ENCODE assay signal across 9 cellular contexts in genomic region chr15:34154725-34155204, GRCh38. TPM values are rescaled to one million over a fixed set of nuclear protein-coding genes. Genes with fewer than 3 reads are reported as not detected.
A peak's percentile ranks its signal among the peaks of the same experiment; 100 is the strongest.
DNase-seq lines count a peak whose midpoint lies in the region; ATAC-seq and TF ChIP-seq lines count a peak whose summit lies in the region.
"Had no signal": no experiment of that assay in that cellular context is flagged by ENCODE, and none has a peak within 500 bp of the region (broad histone marks: within the 10 kb centered on the region; RNA-seq: fewer than 3 reads in every experiment).

No MANE protein-coding gene starts in this region.

- no peaks in the 10 kb centered on the region for H3K4me1 Mint-ChIP-seq in effector memory CD8-positive, alpha-beta T cell (ENCODE audit: low read depth in 2 of 2)
- H3K4me1 Mint-ChIP-seq: activated CD8-positive, alpha-beta memory T cell treated with anti-CD3 and anti-CD28 coated beads, Interleukin-2, amount 10 ng/mL, durations not matched to agents 7 days and 5 days had no signal

- 100% methylated on average over 2 of the region's 7 CpGs; no CpG with 5 or more reads in 1 of the 2 experiments for WGBS in IMR-90 (ENCODE audit: extremely low coverage in 2 of 2, insufficient read length in 1 of 2), 2 experiments

- no peak overlapping the region for H3K4me3 Mint-ChIP-seq in effector memory CD8-positive, alpha-beta T cell
- H3K4me3 Mint-ChIP-seq: activated CD8-positive, alpha-beta memory T cell treated with anti-CD3 and anti-CD28 coated beads, Interleukin-2, amount 10 ng/mL, durations not matched to agents 7 days and 5 days had no signal

- no peak overlapping the region for H3K4ac ChIP-seq in IMR-90 (ENCODE audit: low read depth, low read length)

- H3K9me3 ChIP-seq in IMR-90 (ENCODE audit: control insufficient read depth, insufficient read depth, low read length): peaks cover 15% of the 10 kb centered on the region

- no peak overlapping the region for H3K27ac Mint-ChIP-seq in effector memory CD8-positive, alpha-beta T cell
- H3K27ac Mint-ChIP-seq: activated CD8-positive, alpha-beta memory T cell treated with anti-CD3 and anti-CD28 coated beads, Interleukin-2, amount 10 ng/mL, durations not matched to agents 7 days and 5 days had no signal

- H3K36me3 Mint-ChIP-seq in effector memory CD8-positive, alpha-beta T cell (ENCODE audit: insufficient read depth): peaks cover 29% of the 10 kb centered on the region

- no peak overlapping the region for H2AK9ac ChIP-seq in IMR-90 (replicated peaks; ENCODE audit: low read depth, low read length, poor library complexity)

- no peak overlapping the region for H2BK120ac ChIP-seq in IMR-90 (ENCODE audit: low read depth, low read length)

- peaks cover 30% of the 10 kb centered on the region for H3K36me3 ChIP-seq in IMR-90 (ENCODE audit: control insufficient read depth, insufficient read depth, low read length)

- ATAC-seq in IMR-90 (ENCODE audit: low read depth): no peak
- no peak for ATAC-seq in Right ventricle myocardium superior (ENCODE audit: poor library complexity)
- no peak for ATAC-seq in effector memory CD8-positive, alpha-beta T cell (replicated peaks)
- ATAC-seq: activated CD8-positive, alpha-beta memory T cell treated with anti-CD3 and anti-CD28 coated beads, Interleukin-2, amount 10 ng/mL, durations not matched to agents 7 days and 5 days; Panc1 had no signal

- TF ChIP-seq POLR2A in IMR-90 (IDR thresholded peaks at IDR 0.05; ENCODE audit: low read depth, low read length): no peak

- in situ Hi-C loops in IMR-90 (cut with MboI; ENCODE audit: low sequenced_read_pairs): no loop called here

- no peak overlapping the region for H3K23ac ChIP-seq in IMR-90 (ENCODE audit: low read depth, low read length)

- H4K5ac ChIP-seq in IMR-90 (ENCODE audit: low read depth, low read length): no peak overlapping the region

- no peak overlapping the region for H3K4me3 ChIP-seq in IMR-90 (ENCODE audit: insufficient read depth, low read depth, low read length)

- DNase-seq in EL (peak; percentile 25), IMR-90 (peak; percentile 49), lung microvascular endothelial cell (ENCODE audit: low read depth in 2 of 2) (peak; percentile 3 to 6), NCI-H524 (lab: John Stamatoyannopoulos, UW) (no peak), Right ventricle myocardium superior (no peak)
- peak; percentile 29 to 35 for DNase-seq in activated T-cell treated with anti-CD3 and anti-CD28 coated beads, Interleukin-2, amount 50 U/mL, for 48 hours
- DNase-seq in effector memory CD8-positive, alpha-beta T cell: no peak
- DNase-seq: activated CD8-positive, alpha-beta memory T cell treated with anti-CD3 and anti-CD28 coated beads, Interleukin-2, amount 10 ng/mL, durations not matched to agents 7 days and 5 days had no signal

- intact Hi-C loops in IMR-90 (cut with micrococcal nuclease) (no loop called here), Right ventricle myocardium superior (cut with DNase I) (no loop called here)

- no peak for TF ChIP-seq RAD21 in IMR-90 (IDR thresholded peaks at IDR 0.05; ENCODE audit: low read length)

- H2BK20ac ChIP-seq in IMR-90 (ENCODE audit: low read depth, low read length): no peak overlapping the region

- H3K9ac ChIP-seq in IMR-90 (ENCODE audit: low read depth, low read length): no peak overlapping the region

- no peaks in the 10 kb centered on the region for H3K4me1 ChIP-seq in IMR-90 (ENCODE audit: control insufficient read depth, insufficient read depth, low read length)

- H4K8ac ChIP-seq in IMR-90 (ENCODE audit: low read depth in 2 of 2, low read length in 2 of 2): no peak overlapping the region; a peak in 1 of 4 replicates

- BruUV-seq in IMR-90 (replicated peaks; lab: Mats Ljungman, UMichigan): no TSS peak

- H2AFZ ChIP-seq in IMR-90 (replicated peaks; ENCODE audit: low read length, poor library complexity): no peak overlapping the region

- no peak overlapping the region for H2BK15ac ChIP-seq in IMR-90 (ENCODE audit: low read depth, low read length)

- CTCF ChIA-PET in IMR-90 (lab: Yijun Ruan, JAX): interaction anchor here (0.7 kb wide), 1 partner anchor 69 kb away, joined by 5 read pairs; no protein-coding TSS in a partner anchor

- no peaks in the 10 kb centered on the region for H3K27me3 ChIP-seq in IMR-90 (ENCODE audit: control insufficient read depth, insufficient read depth, low read length)

- no peak overlapping the region for H3K18ac ChIP-seq in IMR-90 (ENCODE audit: low read depth, low read length)

- H2BK5ac ChIP-seq in IMR-90 (ENCODE audit: low read depth, low read length, poor library complexity, severe bottlenecking): peak overlapping the region; percentile 84

- H2AK5ac ChIP-seq in IMR-90 (ENCODE audit: low read depth, low read length): no peak overlapping the region

- no peak for TF ChIP-seq CTCF in IMR-90 (conservative IDR thresholded peaks at IDR 0.05; ENCODE audit: low read depth, low read length)

- no peak overlapping the region for H4K91ac ChIP-seq in IMR-90 (ENCODE audit: insufficient read depth, low read depth, low read length)

- H3K56ac ChIP-seq in IMR-90 (ENCODE audit: extremely low read depth, insufficient read depth, low read length): no peak overlapping the region

- dilution Hi-C loops in IMR-90 (cut with HindIII; ENCODE audit: low sequenced_read_pairs, unreplicated experiment): no loop called here

- no peak overlapping the region for H3K14ac ChIP-seq in IMR-90 (replicated peaks; ENCODE audit: low read depth, low read length)

- H3K9me3 Mint-ChIP-seq in effector memory CD8-positive, alpha-beta T cell: peaks cover 6 to 16% of the 10 kb centered on the region in 2 donors

- no peak overlapping the region for H3K4me2 ChIP-seq in IMR-90 (ENCODE audit: low read depth, low read length)

- POLR2A ChIA-PET in IMR-90 (lab: Charles Lee; ENCODE audit: unreplicated experiment): no interaction called here

- no peaks in the 10 kb centered on the region for H3K9me1 ChIP-seq in IMR-90 (ENCODE audit: insufficient read depth, low read length)

- no peaks in the 10 kb centered on the region for H4K20me1 ChIP-seq in IMR-90 (ENCODE audit: insufficient read depth, low read length)

- H3K27ac ChIP-seq in IMR-90 (ENCODE audit: insufficient read depth, low read length): no peak overlapping the region

- H3K79me1 ChIP-seq in IMR-90 (ENCODE audit: low read depth in 1 of 2, low read length in 2 of 2): peaks cover 4 to 17% of the 10 kb centered on the region in 2 experiments; a peak in 3 of 4 replicates

- no peaks in the 10 kb centered on the region for H3K27me3 Mint-ChIP-seq in effector memory CD8-positive, alpha-beta T cell
- H3K27me3 Mint-ChIP-seq: activated CD8-positive, alpha-beta memory T cell treated with anti-CD3 and anti-CD28 coated beads, Interleukin-2, amount 10 ng/mL, durations not matched to agents 7 days and 5 days had no signal

TF ChIP-seq in IMR-90, 13 proteins besides CTCF, POLR2A, EP300 and RAD21 (continues in another document):
- TF ChIP-seq RCOR1 (IDR thresholded peaks at IDR 0.05; ENCODE audit: insufficient replicate concordance, low read length) (no peak), NFE2L2 (IDR thresholded peaks at IDR 0.05; ENCODE audit: low read depth, low read length) (no peak), MAZ (IDR thresholded peaks at IDR 0.05; ENCODE audit: borderline replicate concordance, low read depth, low read length) (no peak), ELK1 (IDR thresholded peaks at IDR 0.05; ENCODE audit: borderline replicate concordance, low read depth, low read length) (no peak), MAFK (IDR thresholded peaks at IDR 0.05; ENCODE audit: low read depth, low read length) (no peak), FOS (IDR thresholded peaks at IDR 0.05; ENCODE audit: low read depth, low read length) (no peak), RFX5 (IDR thresholded peaks at IDR 0.05; ENCODE audit: low read depth, low read length) (no peak), CEBPB (IDR thresholded peaks at IDR 0.05; ENCODE audit: low read depth, low read length) (no peak), MXI1 (IDR thresholded peaks at IDR 0.05; ENCODE audit: borderline replicate concordance, low read depth, low read length) (no peak), CHD1 (IDR thresholded peaks at IDR 0.05; ENCODE audit: low read depth, low read length) (no peak), BHLHE40 (IDR thresholded peaks at IDR 0.05; ENCODE audit: low read depth, low read length) (no peak), SMC3 (IDR thresholded peaks at IDR 0.05; ENCODE audit: low read depth, low read length) (no peak)

RNA-seq across cellular contexts. Expression of gene PGBD4, which starts 52.9 kb away (rescaled TPM):
- 1.3 and 1.9 TPM in 2 replicates for total RNA-seq in IMR-90 (2012; rRNA removed)
- 0.75 and 0.89 TPM in 2 replicates for polyA plus RNA-seq in IMR-90 (2012; rRNA removed)
- polyA plus RNA-seq in IMR-90 (2012; cell fraction: cytosol; rRNA removed): 0.15 and 0.16 TPM in 2 replicates
- polyA plus RNA-seq in IMR-90 (2012; cell fraction: nucleus; rRNA removed; ENCODE audit: low replicate concordance): 0.14 and 0.73 TPM in 2 replicates
- total RNA-seq in lung microvascular endothelial cell: 0.65 and 1.4 TPM in 2 replicates
- total RNA-seq in Right ventricle myocardium superior: 1.3 TPM

RNA-seq across cellular contexts. Expression of gene EMC7, which starts 53.1 kb away (rescaled TPM):
- total RNA-seq in IMR-90 (2012; rRNA removed): 46.6 and 58.6 TPM in 2 replicates
- 66.8 and 76.4 TPM in 2 replicates for polyA plus RNA-seq in IMR-90 (2012; rRNA removed)
- 20.0 and 31.5 TPM in 2 replicates for polyA plus RNA-seq in IMR-90 (2012; cell fraction: cytosol; rRNA removed)
- polyA plus RNA-seq in IMR-90 (2012; cell fraction: nucleus; rRNA removed; ENCODE audit: low replicate concordance): 3.0 and 27.9 TPM in 2 replicates
- 23.8 and 35.9 TPM in 2 replicates for total RNA-seq in lung microvascular endothelial cell
- total RNA-seq in Right ventricle myocardium superior: 59.3 TPM

RNA-seq across cellular contexts. Expression of gene KATNBL1, which starts 55.1 kb away (rescaled TPM):
- total RNA-seq in IMR-90 (2012; rRNA removed) (24.0 and 50.5 TPM in 2 replicates), lung microvascular endothelial cell (21.8 and 31.0 TPM in 2 replicates), Right ventricle myocardium superior (16.8 TPM)
- 14.4 and 17.1 TPM in 2 replicates for polyA plus RNA-seq in IMR-90 (2012; rRNA removed)
- polyA plus RNA-seq in IMR-90 (2012; cell fraction: cytosol; rRNA removed): 2.6 and 5.1 TPM in 2 replicates
- polyA plus RNA-seq in IMR-90 (2012; cell fraction: nucleus; rRNA removed; ENCODE audit: low replicate concordance): 7.6 and 33.1 TPM in 2 replicates

Comparison
In these comparisons a context has a peak if more than half of its experiments do, and no peak if none do; other contexts are left out.
1. DNase-seq: peak in EL (single experiment), IMR-90 (single experiment), activated T-cell treated with anti-CD3 and anti-CD28 coated beads, Interleukin-2, amount 50 U/mL, for 48 hours (2 of 2) and lung microvascular endothelial cell (2 of 2); none in NCI-H524 (0 of 2), Right ventricle myocardium superior (single experiment) and effector memory CD8-positive, alpha-beta T cell (0 of 3).